18 cellular contexts compared by ENCODE assay signal in genomic region chr7:24704311-24704710, GRCh38.
"Had no signal": no experiment of that assay in that cellular context is flagged by ENCODE, and none has a peak within 500 bp of the region (broad histone marks: within the 10 kb centered on the region; RNA-seq: fewer than 3 reads in every experiment).

No MANE protein-coding gene starts in this region.

- H3K27ac Mint-ChIP-seq: activated CD4-positive, alpha-beta T cell treated with anti-CD3 and anti-CD28 coated beads, Interleukin-2, amount 10 ng/mL, durations not matched to agents 24 days and 14 days; activated CD8-positive, alpha-beta T cell treated with anti-CD3 and anti-CD28 coated beads for 36 hours; activated T-helper 17 cell treated with anti-CD3 and anti-CD28 coated beads, Interleukin-2, amount 50 U/mL, for 72 hours; naive thymus-derived CD4-positive, alpha-beta T cell had no signal

- H3K4me3 Mint-ChIP-seq: activated CD4-positive, alpha-beta T cell treated with anti-CD3 and anti-CD28 coated beads, Interleukin-2, amount 10 ng/mL, durations not matched to agents 24 days and 14 days; activated CD8-positive, alpha-beta T cell treated with anti-CD3 and anti-CD28 coated beads for 36 hours; activated T-helper 17 cell treated with anti-CD3 and anti-CD28 coated beads, Interleukin-2, amount 50 U/mL, for 72 hours; central memory CD8-positive, alpha-beta T cell; naive thymus-derived CD4-positive, alpha-beta T cell had no signal

- H3K4me1 ChIP-seq: colonic mucosa, vagina had no signal

- H3K27me3 ChIP-seq: brain microvascular endothelial cell, colonic mucosa, ovary, vagina had no signal

- DNase-seq: activated CD4-positive, alpha-beta T cell treated with anti-CD3 and anti-CD28 coated beads, Interleukin-2, amount 10 ng/mL, durations not matched to agents 24 days and 14 days; activated CD8-positive, alpha-beta T cell treated with anti-CD3 and anti-CD28 coated beads for 36 hours; activated naive CD4-positive, alpha-beta T cell treated with Interleukin-2 at 50 U/mL for 16 hours; activated T-cell treated with anti-CD3 and anti-CD28 coated beads, Interleukin-2, amount 50 U/mL, for 1 hour; anterior cingulate cortex; brain microvascular endothelial cell; colonic mucosa; hippocampal formation; naive thymus-derived CD4-positive, alpha-beta T cell; ovary; stimulated activated CD4-positive, alpha-beta T cell treated with anti-CD3 and anti-CD28 coated beads, Interleukin-2, amount 100 ng/mL, for 24 hours; stimulated activated naive CD8-positive, alpha-beta T cell treated with anti-CD3 and anti-CD28 coated beads, Interleukin-15, Interleukin-2, amounts not matched to agents 100 U/mL and 50 U/mL, for 24 hours; T-helper 1 cell; T-helper 9 cell; trophoblast cell had no signal

- ATAC-seq: activated CD8-positive, alpha-beta T cell treated with anti-CD3 and anti-CD28 coated beads for 36 hours; activated T-helper 17 cell treated with anti-CD3 and anti-CD28 coated beads, Interleukin-2, amount 50 U/mL, for 72 hours; naive thymus-derived CD4-positive, alpha-beta T cell; stimulated activated naive CD8-positive, alpha-beta T cell treated with anti-CD3 and anti-CD28 coated beads, Interleukin-15, Interleukin-2, amounts not matched to agents 100 U/mL and 50 U/mL, for 24 hours had no signal

- H3K4me1 Mint-ChIP-seq: activated T-helper 17 cell treated with anti-CD3 and anti-CD28 coated beads, Interleukin-2, amount 50 U/mL, for 72 hours; central memory CD8-positive, alpha-beta T cell had no signal

- H3K9me3 Mint-ChIP-seq: activated CD4-positive, alpha-beta T cell treated with anti-CD3 and anti-CD28 coated beads, Interleukin-2, amount 10 ng/mL, durations not matched to agents 24 days and 14 days; activated CD8-positive, alpha-beta T cell treated with anti-CD3 and anti-CD28 coated beads for 36 hours; activated T-helper 17 cell treated with anti-CD3 and anti-CD28 coated beads, Interleukin-2, amount 50 U/mL, for 72 hours; central memory CD8-positive, alpha-beta T cell; naive thymus-derived CD4-positive, alpha-beta T cell had no signal

- H3K4me3 ChIP-seq: colonic mucosa, ovary, vagina had no signal

- H3K36me3 ChIP-seq: brain microvascular endothelial cell, colonic mucosa, ovary, vagina had no signal

- H3K9me3 ChIP-seq: colonic mucosa, ovary, vagina had no signal

- H3K27ac ChIP-seq: brain microvascular endothelial cell, colonic mucosa, ovary, vagina had no signal

- H3K27me3 Mint-ChIP-seq: activated CD4-positive, alpha-beta T cell treated with anti-CD3 and anti-CD28 coated beads, Interleukin-2, amount 10 ng/mL, durations not matched to agents 24 days and 14 days; activated CD8-positive, alpha-beta T cell treated with anti-CD3 and anti-CD28 coated beads for 36 hours; central memory CD8-positive, alpha-beta T cell; naive thymus-derived CD4-positive, alpha-beta T cell had no signal
